ENCODE assay signal across 8 cellular contexts in the genomic region with DNA sequence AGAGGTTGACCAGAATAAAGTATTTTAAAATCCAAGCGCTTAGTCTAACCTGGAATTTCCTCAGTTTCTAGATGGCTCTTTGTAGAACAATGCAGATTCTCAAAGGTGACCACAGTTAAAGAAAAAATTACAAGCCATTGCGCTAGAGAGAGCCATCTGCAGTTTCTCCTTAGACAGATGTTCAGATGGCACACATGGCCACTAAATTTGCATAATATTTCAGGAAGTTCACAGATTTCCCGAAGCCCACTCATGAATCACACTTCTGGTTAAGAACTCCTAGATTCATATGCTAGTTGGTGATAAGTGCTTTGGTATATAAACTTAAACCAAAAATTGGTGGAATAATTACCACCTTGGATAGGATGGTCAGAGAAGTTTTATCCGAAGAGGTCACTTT. TPM values are rescaled to one million over a fixed set of nuclear protein-coding genes. Genes with fewer than 3 reads are reported as not detected.
A peak's percentile ranks its signal among the peaks of the same experiment; 100 is the strongest.
DNase-seq lines count a peak whose midpoint lies in the region; ATAC-seq and TF ChIP-seq lines count a peak whose summit lies in the region.

No MANE protein-coding gene starts in this region.

- H3K9me3 ChIP-seq in mucosa of descending colon: no peaks in the 10 kb centered on the region

- H3K4me3 ChIP-seq in mucosa of descending colon: peak overlapping the region; percentile 58

- no peaks in the 10 kb centered on the region for H3K9me3 Mint-ChIP-seq in T-helper 1 cell treated with Interleukin-12 subunit alpha and Interleukin-12 subunit beta and Interleukin-4 antibody, amounts not matched to agents 30 μg/mL and 1 μg/mL, for 36 hours

- ATAC-seq in mucosa of descending colon: peak; percentile 31
- no peak for ATAC-seq in HG03280 (IDR thresholded peaks at IDR 0.05; ENCODE audit: unreplicated experiment)
- ATAC-seq in HG03439 (IDR thresholded peaks at IDR 0.05; ENCODE audit: unreplicated experiment): no peak
- no peak for ATAC-seq in GM18873 (IDR thresholded peaks at IDR 0.05; ENCODE audit: low FRiP score, unreplicated experiment)

- TF ChIP-seq CTCF in mucosa of descending colon (IDR thresholded peaks at IDR 0.05): no peak

- no peaks in the 10 kb centered on the region for H3K36me3 ChIP-seq in mucosa of descending colon (ENCODE audit: low read depth)

- DNase-seq in T-helper 1 cell (no peak), LHCN-M2 (ENCODE audit: low read depth) (peak; percentile 3), cerebellum (ENCODE audit: low spot score) (peak; percentile 1), mucosa of descending colon (no peak)

- peaks cover 30% of the 10 kb centered on the region for H3K4me1 Mint-ChIP-seq in T-helper 1 cell treated with Interleukin-12 subunit alpha and Interleukin-12 subunit beta and Interleukin-4 antibody, amounts not matched to agents 30 μg/mL and 1 μg/mL, for 36 hours (ENCODE audit: low read depth)

- peaks cover 17% of the 10 kb centered on the region for H3K27me3 Mint-ChIP-seq in T-helper 1 cell treated with Interleukin-12 subunit alpha and Interleukin-12 subunit beta and Interleukin-4 antibody, amounts not matched to agents 30 μg/mL and 1 μg/mL, for 36 hours (ENCODE audit: low read depth)

- H3K4me1 ChIP-seq in mucosa of descending colon (ENCODE audit: low read depth): peaks cover 21% of the 10 kb centered on the region

- H3K4me3 Mint-ChIP-seq in T-helper 1 cell treated with Interleukin-12 subunit alpha and Interleukin-12 subunit beta and Interleukin-4 antibody, amounts not matched to agents 30 μg/mL and 1 μg/mL, for 36 hours: peak overlapping the region; percentile 100

- H3K27ac Mint-ChIP-seq in T-helper 1 cell treated with Interleukin-12 subunit alpha and Interleukin-12 subunit beta and Interleukin-4 antibody, amounts not matched to agents 30 μg/mL and 1 μg/mL, for 36 hours: peak overlapping the region; percentile 93

- intact Hi-C loops in mucosa of descending colon (cut with DNase I, micrococcal nuclease): no loop called here

- no peaks in the 10 kb centered on the region for H3K36me3 Mint-ChIP-seq in T-helper 1 cell treated with Interleukin-12 subunit alpha and Interleukin-12 subunit beta and Interleukin-4 antibody, amounts not matched to agents 30 μg/mL and 1 μg/mL, for 36 hours (ENCODE audit: low read depth)

RNA-seq across cellular contexts. Expression of gene AKAP3, which starts 0.8 kb away (rescaled TPM):
- total RNA-seq in LHCN-M2 (2014; rRNA removed): 0.52 and 1.4 TPM in 2 replicates
- 0.40 TPM for polyA plus RNA-seq in LHCN-M2 (2012)
- 1.6 TPM for total RNA-seq in cerebellum
- total RNA-seq in mucosa of descending colon: 1 to 10 TPM; 2.0 to 2.6 (median 2.2) TPM

RNA-seq across cellular contexts. Expression of gene NDUFA9, which starts 0.8 kb away (rescaled TPM):
- total RNA-seq in LHCN-M2 (2014; rRNA removed) (76.5 and 90.7 TPM in 2 replicates), cerebellum (42.4 TPM), mucosa of descending colon (100 to 1,000 TPM; 136 to 198 (median 186) TPM)
- polyA plus RNA-seq in LHCN-M2 (2012): 109 TPM

Comparison
In these comparisons a context has a peak if more than half of its experiments do, and no peak if none do; other contexts are left out.
1. DNase-seq: peak in LHCN-M2 (single experiment) and cerebellum (single experiment); none in T-helper 1 cell (0 of 5) and mucosa of descending colon (0 of 3).